8 cellular contexts compared by ENCODE assay signal in the genomic region with DNA sequence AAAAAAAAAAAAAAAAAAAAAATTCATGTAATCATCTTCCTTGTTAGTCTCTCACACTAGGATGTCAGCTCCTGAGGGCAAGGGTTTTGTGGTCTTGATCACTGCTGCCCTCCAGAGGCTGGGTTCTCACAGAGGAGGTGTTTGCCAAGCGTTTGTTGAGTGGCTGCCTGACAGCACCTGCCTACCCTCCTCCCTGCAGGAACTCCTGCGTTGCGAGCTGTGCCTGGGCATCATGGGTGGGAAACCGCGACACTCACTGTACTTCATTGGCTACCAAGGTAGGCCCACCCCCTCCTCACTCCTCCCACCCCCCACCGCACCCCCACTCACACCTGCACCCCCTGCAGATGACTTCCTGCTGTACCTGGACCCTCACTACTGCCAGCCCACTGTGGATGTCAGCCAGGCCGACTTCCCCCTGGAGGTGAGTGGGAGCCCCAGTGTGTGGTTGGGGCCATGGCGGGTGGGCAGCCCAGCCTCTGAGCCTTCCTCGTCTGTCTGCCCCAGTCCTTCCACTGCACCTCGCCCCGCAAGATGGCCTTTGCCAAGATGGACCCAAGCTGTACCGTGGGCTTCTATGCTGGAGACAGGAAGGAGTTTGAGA. TPM values are rescaled to one million over a fixed set of nuclear protein-coding genes. Genes with fewer than 3 reads are reported as not detected.
A peak's percentile ranks its signal among the peaks of the same experiment; 100 is the strongest.
DNase-seq lines count a peak whose midpoint lies in the region; ATAC-seq and TF ChIP-seq lines count a peak whose summit lies in the region.

No MANE protein-coding gene starts in this region.

- no peak overlapping the region for H3K18ac ChIP-seq in H9 (ENCODE audit: insufficient read length, low read depth, low read length)

- H2AK5ac ChIP-seq in H9 (ENCODE audit: insufficient read length, low read length) = no peak overlapping the region

- DNase-seq in BE2C = peak; percentile 35
- DNase-seq in H9 = peak; percentile 55
- no peak for DNase-seq in esophagus squamous epithelium (lab: John Stamatoyannopoulos, UW)
- DNase-seq in transverse colon = peak; percentile 46
- no peak for DNase-seq in NCI-H1930 (lab: John Stamatoyannopoulos, UW)
- no peak for DNase-seq in left cardiac atrium
- no peak for DNase-seq in mesothelial cell of epicardium (ENCODE audit: low spot score in 2 of 2, unreplicated experiment in 2 of 2)

- no CpG with 5 or more reads among the region's 12 CpGs for whole genome bisulfite sequencing in H9 (ENCODE audit: extremely low coverage, insufficient read length, low lambda C conversion rate)
- 69 to 83% methylated on average over 6 of the region's 12 CpGs for WGBS in esophagus squamous epithelium, 2 donors
- 87 to 93% methylated on average over 9 to 12 of the region's 12 CpGs for WGBS in transverse colon (ENCODE audit: low coverage in 1 of 2), 2 donors

- no peaks in the 10 kb centered on the region for H3K27me3 Mint-ChIP-seq in H9 (ENCODE audit: low read depth)
- no peaks in the 10 kb centered on the region for H3K27me3 Mint-ChIP-seq in mesothelial cell of epicardium (ENCODE audit: low read depth)

- H3K9me3 ChIP-seq in BE2C = no peaks in the 10 kb centered on the region
- H3K9me3 ChIP-seq in H9 (ENCODE audit: control insufficient read depth, low read depth, low read length) = no peaks in the 10 kb centered on the region
- no peaks in the 10 kb centered on the region for H3K9me3 ChIP-seq in SU-DHL-6 (ENCODE audit: insufficient read depth, low read length)
- no peaks in the 10 kb centered on the region for H3K9me3 ChIP-seq in esophagus squamous epithelium
- no peaks in the 10 kb centered on the region for H3K9me3 ChIP-seq in transverse colon

- no peaks in the 10 kb centered on the region for H3K79me1 ChIP-seq in H9 (ENCODE audit: insufficient read depth, low read depth, low read length, poor library complexity, severe bottlenecking)

- H3K4me1 ChIP-seq in BE2C (no peaks in the 10 kb centered on the region), H9 (ENCODE audit: insufficient read depth, low read length) (no peaks in the 10 kb centered on the region), esophagus squamous epithelium (peaks cover 32 to 70% (median 34%) of the 10 kb centered on the region in 3 donors), transverse colon (peaks cover 3 to 41% (median 13%) of the 10 kb centered on the region in 4 donors)

- H3K56ac ChIP-seq in H9 (ENCODE audit: insufficient read length, low read depth, low read length) = no peak overlapping the region

- H3K79me2 ChIP-seq in H9 (ENCODE audit: insufficient read depth, low read length) = no peaks in the 10 kb centered on the region
- no peaks in the 10 kb centered on the region for H3K79me2 ChIP-seq in SU-DHL-6 (ENCODE audit: insufficient read depth, low read length)

- intact Hi-C loops in esophagus squamous epithelium (cut with DNase I) (loop anchor here (5.0 kb wide), 1 partner anchor 39 kb away; no protein-coding TSS in a partner anchor), transverse colon (cut with DNase I; ENCODE audit: low total_unique reads) (no loop called here), left cardiac atrium (cut with DNase I) (no loop called here)

- no peak overlapping the region for H3K9ac ChIP-seq in H9 (ENCODE audit: extremely low read depth, insufficient read length, low read length)
- H3K9ac ChIP-seq in SU-DHL-6 (ENCODE audit: low read length) = no peak overlapping the region

- no peak overlapping the region for H4K5ac ChIP-seq in H9 (ENCODE audit: insufficient read length, low read depth, low read length)

- TF ChIP-seq EP300 in transverse colon (IDR thresholded peaks at IDR 0.05; ENCODE audit: low read depth) = no peak

- no peaks in the 10 kb centered on the region for H3K23me2 ChIP-seq in H9 (ENCODE audit: insufficient read length, low read depth, low read length, poor library complexity, severe bottlenecking)

- no peaks in the 10 kb centered on the region for H3K4me1 Mint-ChIP-seq in H9
- no peaks in the 10 kb centered on the region for H3K4me1 Mint-ChIP-seq in mesothelial cell of epicardium

- no peaks in the 10 kb centered on the region for H3K9me2 ChIP-seq in SU-DHL-6 (replicated peaks; ENCODE audit: insufficient read depth, low read length)

- H2BK12ac ChIP-seq in H9 (ENCODE audit: insufficient read length, low read depth, low read length) = no peak overlapping the region

- ATAC-seq in left cardiac atrium = no peak

- no peak overlapping the region for H3T11ph ChIP-seq in H9 (ENCODE audit: low read length)

- no peak overlapping the region for H3K23ac ChIP-seq in H9 (ENCODE audit: insufficient read length, low read depth, low read length)

- peaks cover 34 to 89% (median 77%) of the 10 kb centered on the region in 3 experiments; a peak in 6 of 7 replicates for H3K36me3 Mint-ChIP-seq in H9 (ENCODE audit: insufficient read depth in 1 of 3, low read depth in 3 of 3)
- peaks cover 27% of the 10 kb centered on the region for H3K36me3 Mint-ChIP-seq in mesothelial cell of epicardium

- H3F3A ChIP-seq in SU-DHL-6 (ENCODE audit: insufficient read depth) = peaks cover 36% of the 10 kb centered on the region

- H3K27ac Mint-ChIP-seq in H9 (no peak overlapping the region), mesothelial cell of epicardium (no peak overlapping the region)

- no peak for TF ChIP-seq POLR2A in esophagus squamous epithelium (IDR thresholded peaks at IDR 0.05)
- TF ChIP-seq POLR2A in transverse colon (IDR thresholded peaks at IDR 0.05) = no peak

- no peak overlapping the region; the same call in 1 of the 2 replicates for H3K14ac ChIP-seq in H9 (ENCODE audit: insufficient read depth, low read length)

- H4K8ac ChIP-seq in H9 (replicated peaks; ENCODE audit: insufficient read length, low read depth, low read length) = no peak overlapping the region

- no peak overlapping the region for H2BK5ac ChIP-seq in H9 (ENCODE audit: insufficient read length, low read length)

- no peak overlapping the region for H3K4me2 ChIP-seq in H9 (ENCODE audit: insufficient read depth, insufficient read length, low read length)
- no peak overlapping the region for H3K4me2 ChIP-seq in SU-DHL-6 (ENCODE audit: low read depth, low read length, poor library complexity, severe bottlenecking)

- TF ChIP-seq CTCF in BE2C (IDR thresholded peaks at IDR 0.05; ENCODE audit: low read depth, low read length) (peak; percentile 29; the same call in 1 of the 2 replicates), H9 (conservative IDR thresholded peaks at IDR 0.05) (peak; percentile 42; the same call in 2 of the 3 replicates), SU-DHL-6 (IDR thresholded peaks at IDR 0.05; ENCODE audit: insufficient read depth, low read length, poor library complexity, severe bottlenecking) (peak; percentile 14), esophagus squamous epithelium (IDR thresholded peaks at IDR 0.05) (peak in 4 of 6 experiments; percentile 9 to 50 (median 23)), transverse colon (IDR thresholded peaks at IDR 0.05) (no peak), mesothelial cell of epicardium (IDR thresholded peaks at IDR 0.05; ENCODE audit: unreplicated experiment) (no peak)

- peaks cover 81% of the 10 kb centered on the region for H3K36me3 ChIP-seq in BE2C
- peaks cover 3% of the 10 kb centered on the region; the same call in 1 of the 2 replicates for H3K36me3 ChIP-seq in SU-DHL-6 (ENCODE audit: low read length)
- peaks cover 28 to 99% (median 49%) of the 10 kb centered on the region in 3 donors for H3K36me3 ChIP-seq in esophagus squamous epithelium
- H3K36me3 ChIP-seq in transverse colon = peaks cover 0 to 49% (median 17%) of the 10 kb centered on the region in 4 donors

- H4K20me1 ChIP-seq in H9 (ENCODE audit: control insufficient read depth, insufficient read depth, insufficient read length) = no peaks in the 10 kb centered on the region
- no peaks in the 10 kb centered on the region; the same call in 1 of the 2 replicates for H4K20me1 ChIP-seq in SU-DHL-6 (ENCODE audit: low read depth, low read length)

- no peak overlapping the region for H2BK20ac ChIP-seq in H9 (ENCODE audit: low read depth, low read length, poor library complexity, severe bottlenecking)

- H3K4me3 ChIP-seq in BE2C (ENCODE audit: low read depth, low read length) (no peak overlapping the region), SU-DHL-6 (ENCODE audit: insufficient read depth, low read length, poor library complexity, severe bottlenecking) (no peak overlapping the region), esophagus squamous epithelium (no peak overlapping the region), transverse colon (no peak overlapping the region)

- H3K27ac ChIP-seq in H9 (ENCODE audit: insufficient read length, low read depth, low read length) (no peak overlapping the region), SU-DHL-6 (ENCODE audit: low read depth, low read length) (peak overlapping the region; percentile 93; the same call in 1 of the 2 replicates), esophagus squamous epithelium (peak overlapping the region in 1 of 4 donors; percentile 29), transverse colon (peak overlapping the region; percentile 3 to 68 (median 44))

- H3K27me3 ChIP-seq in BE2C (no peaks in the 10 kb centered on the region), H9 (ENCODE audit: insufficient read depth, low read length) (no peaks in the 10 kb centered on the region), SU-DHL-6 (ENCODE audit: low read length) (no peaks in the 10 kb centered on the region), esophagus squamous epithelium (no peaks in the 10 kb centered on the region), transverse colon (no peaks in the 10 kb centered on the region)

- in situ Hi-C loops in transverse colon (cut with MboI; ENCODE audit: low pct_ligation_motif_present in 1 of 4, low pct_unique_long_range_greater_than_20kb in 1 of 4, low sequenced_read_pairs in 3 of 4) = no loop called here

- H2AFZ ChIP-seq in H9 (ENCODE audit: low read length) (no peak overlapping the region), SU-DHL-6 (ENCODE audit: low read depth, low read length, severe bottlenecking) (no peak overlapping the region)

- no peak overlapping the region for H3K4me3 Mint-ChIP-seq in H9
- no peak overlapping the region for H3K4me3 Mint-ChIP-seq in mesothelial cell of epicardium

- no peak overlapping the region for H2BK15ac ChIP-seq in H9 (ENCODE audit: low read depth, low read length)

- H2BK120ac ChIP-seq in H9 (ENCODE audit: low read depth, low read length, poor library complexity, severe bottlenecking) = no peak overlapping the region

- H3K9me3 Mint-ChIP-seq in H9 (no peaks in the 10 kb centered on the region), mesothelial cell of epicardium (no peaks in the 10 kb centered on the region)

- no peak overlapping the region for H4K91ac ChIP-seq in H9 (ENCODE audit: insufficient read length, low read depth, low read length)

- H3K4ac ChIP-seq in H9 (ENCODE audit: low read depth, low read length) = no peak overlapping the region

RNA-seq across cellular contexts. Expression of gene ATG4D, which starts 8.1 kb away (rescaled TPM):
- polyA plus RNA-seq in BE2C (2012; ENCODE audit: insufficient read depth, insufficient read length, low read depth) = 144 TPM
- 55.2 and 55.8 TPM in 2 replicates for total RNA-seq in H9 (2021)
- 10 to 100 TPM; 46.5 to 59.3 (median 51.4) TPM for total RNA-seq in esophagus squamous epithelium
- total RNA-seq in transverse colon = 100 to 1,000 TPM in 2 of 4 donors, 10 to 100 TPM in 2; 79.9 to 164 (median 100) TPM
- 10 to 100 TPM; 41.6 to 50.2 TPM for total RNA-seq in left cardiac atrium
- 31.9 to 37.3 TPM (median 33.1 TPM) in 3 replicates for total RNA-seq in mesothelial cell of epicardium

RNA-seq across cellular contexts. Expression of gene KRI1, which starts 14.0 kb away (rescaled TPM):
- polyA plus RNA-seq in BE2C (2012; ENCODE audit: insufficient read depth, insufficient read length, low read depth) = 97.7 TPM
- total RNA-seq in H9 (2021) (57.4 and 63.8 TPM in 2 replicates), esophagus squamous epithelium (10 to 100 TPM; 18.2 to 30.3 (median 23.9) TPM), transverse colon (10 to 100 TPM; 12.7 to 53.1 (median 27.9) TPM), left cardiac atrium (10 to 100 TPM; 11.0 to 15.0 TPM), mesothelial cell of epicardium (27.4 to 31.2 TPM (median 30.6 TPM) in 3 replicates)

RNA-seq across cellular contexts. Expression of gene CDKN2D, which starts 17.0 kb away (rescaled TPM):
- 15.5 TPM for polyA plus RNA-seq in BE2C (2012; ENCODE audit: insufficient read depth, insufficient read length, low read depth)
- total RNA-seq in H9 (2021) (2.8 and 3.7 TPM in 2 replicates), esophagus squamous epithelium (10 to 100 TPM in 1 of 4 donors, 1 to 10 TPM in 3; 5.1 to 14.4 (median 6.2) TPM), transverse colon (10 to 100 TPM in 1 of 4 donors, 1 to 10 TPM in 3; 4.9 to 11.4 (median 7.1) TPM), left cardiac atrium (1 to 10 TPM; 6.6 TPM), mesothelial cell of epicardium (2.6 to 3.1 TPM (median 2.7 TPM) in 3 replicates)

RNA-seq across cellular contexts. Expression of gene S1PR5, which starts 34.6 kb away (rescaled TPM):
- not detected for polyA plus RNA-seq in BE2C (2012; ENCODE audit: insufficient read depth, insufficient read length, low read depth)
- total RNA-seq in H9 (2021) (7.1 and 8.1 TPM in 2 replicates), esophagus squamous epithelium (10 to 100 TPM in 3 of 4 donors, 1 to 10 TPM in 1; 8.9 to 27.2 (median 16.3) TPM), transverse colon (not detected), left cardiac atrium (under 1 TPM; 0.21 to 0.29 TPM), mesothelial cell of epicardium (2.2 to 2.4 TPM (median 2.4 TPM) in 3 replicates)

RNA-seq across cellular contexts. Expression of gene AP1M2, which starts 35.3 kb away (rescaled TPM):
- not detected for polyA plus RNA-seq in BE2C (2012; ENCODE audit: insufficient read depth, insufficient read length, low read depth)
- total RNA-seq in H9 (2021) (146 and 150 TPM in 2 replicates), esophagus squamous epithelium (10 to 100 TPM; 24.8 to 67.0 (median 57.1) TPM), transverse colon (100 to 1,000 TPM in 1 of 4 donors, 10 to 100 TPM in 3; 22.8 to 111 (median 63.1) TPM), left cardiac atrium (under 1 TPM in 1 of 2 donors, not detected in 1; 0.55 TPM), mesothelial cell of epicardium (25.9 to 32.5 TPM (median 32.1 TPM) in 3 replicates)

Comparison
In these comparisons a context has a peak if more than half of its experiments do, and no peak if none do; other contexts are left out.
1. DNase-seq: peak in BE2C (single experiment), H9 (single experiment) and transverse colon (single experiment); none in esophagus squamous epithelium (single experiment), NCI-H1930 (0 of 2), left cardiac atrium (single experiment) and mesothelial cell of epicardium (0 of 2).
2. CTCF ChIP-seq: peak in BE2C (single experiment), H9 (single experiment), SU-DHL-6 (single experiment) and esophagus squamous epithelium (4 of 6); none in transverse colon (0 of 5) and mesothelial cell of epicardium (single experiment).